Comparison of ENCODE assay signal across 29 cellular contexts in the genomic region with DNA sequence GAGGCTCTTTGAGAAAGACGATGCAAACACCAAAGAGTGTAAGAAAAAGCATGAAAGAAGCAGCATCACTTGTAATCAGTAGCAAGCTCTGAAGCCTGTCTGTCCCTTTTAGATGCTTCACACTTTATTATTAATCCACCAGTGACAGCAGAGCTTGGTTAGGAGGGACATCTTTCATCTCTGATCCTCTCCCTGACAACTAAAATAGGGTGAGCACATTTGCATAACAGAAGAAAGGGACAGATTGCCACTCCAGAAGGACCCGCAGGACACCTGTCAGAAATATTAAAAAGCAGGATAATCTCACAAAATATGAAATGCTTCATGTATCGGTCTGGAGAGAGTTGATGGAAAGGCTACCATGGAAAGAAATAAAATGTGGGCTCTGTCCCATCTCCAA.
"Had no signal": no experiment of that assay in that cellular context is flagged by ENCODE, and none has a peak within 500 bp of the region (broad histone marks: within the 10 kb centered on the region; RNA-seq: fewer than 3 reads in every experiment).

No MANE protein-coding gene starts in this region.

- FAIRE-seq: kidney had no signal

- H3K9me3 Mint-ChIP-seq: endodermal cell; memory B cell; mesothelial cell of epicardium; nephron; stimulated activated naive CD8-positive, alpha-beta T cell treated with anti-CD3 and anti-CD28 coated beads, Interleukin-15, amount 100 ng/mL, for 72 hours had no signal

- H3K27me3 ChIP-seq: heart left ventricle, hepatocyte, right atrium auricular region, thyroid gland had no signal

- H3K4me3 Mint-ChIP-seq: endodermal cell; memory B cell; mesothelial cell of epicardium; naive thymus-derived CD4-positive, alpha-beta T cell; nephron; stimulated activated naive CD8-positive, alpha-beta T cell treated with anti-CD3 and anti-CD28 coated beads, Interleukin-15, amount 100 ng/mL, for 72 hours had no signal

- H2AFZ ChIP-seq: hepatocyte had no signal

- H3K9me3 ChIP-seq: gastrocnemius medialis, heart left ventricle, prostate gland, right atrium auricular region, thyroid gland had no signal

- H3K4me2 ChIP-seq: hepatocyte, smooth muscle cell had no signal

- DNase-seq: cortex of kidney; effector CD4-positive, alpha-beta T cell; endodermal cell; foreskin fibroblast; gastrocnemius medialis; heart left ventricle; kidney; naive thymus-derived CD4-positive, alpha-beta T cell; nucleus accumbens; stimulated activated CD4-positive, alpha-beta T cell treated with anti-CD3 and anti-CD28 coated beads, Interleukin-12 subunit alpha, Interleukin-12 subunit beta, amount 100 ng/mL, for 4 hours; stimulated activated CD4-positive, alpha-beta T cell treated with anti-CD3 and anti-CD28 coated beads, Interleukin-1b, Interleukin-23, amount 100 ng/mL, for 48 hours; stimulated activated CD4-positive, alpha-beta T cell treated with anti-CD3 and anti-CD28 coated beads, Interleukin-4, amount 100 ng/mL, for 1 hour; stimulated activated CD8-positive, alpha-beta memory T cell treated with anti-CD3 and anti-CD28 coated beads, Interleukin-4, amount 100 ng/mL, for 48 hours; stimulated activated naive CD4-positive, alpha-beta T cell; stimulated activated naive CD8-positive, alpha-beta T cell treated with anti-CD3 and anti-CD28 coated beads, Interleukin-15, amount 100 ng/mL, for 72 hours; thyroid gland; trophoblast cell had no signal

- H3K79me2 ChIP-seq: hepatocyte had no signal

- H3K36me3 Mint-ChIP-seq: memory B cell; mesothelial cell of epicardium; naive thymus-derived CD4-positive, alpha-beta T cell had no signal

- H3K27ac Mint-ChIP-seq: endodermal cell; memory B cell; mesothelial cell of epicardium; naive thymus-derived CD4-positive, alpha-beta T cell; nephron had no signal

- H3K4me1 Mint-ChIP-seq: memory B cell; naive thymus-derived CD4-positive, alpha-beta T cell; stimulated activated naive CD8-positive, alpha-beta T cell treated with anti-CD3 and anti-CD28 coated beads, Interleukin-15, amount 100 ng/mL, for 72 hours had no signal

- ATAC-seq: esophagus mucosa; gastrocnemius medialis; heart left ventricle; left lobe of liver; naive thymus-derived CD4-positive, alpha-beta T cell; sciatic nerve; stimulated activated naive CD8-positive, alpha-beta T cell treated with anti-CD3 and anti-CD28 coated beads, Interleukin-15, amount 100 ng/mL, for 72 hours had no signal

- H3K4me3 ChIP-seq: gastrocnemius medialis, heart left ventricle, hepatocyte, lung, prostate gland, right atrium auricular region, smooth muscle cell, thyroid gland had no signal

- H3K27ac ChIP-seq: epithelial cell of prostate, gastrocnemius medialis, heart left ventricle, hepatocyte, prostate gland, right atrium auricular region, thyroid gland had no signal

- H3K36me3 ChIP-seq: gastrocnemius medialis, heart left ventricle, prostate gland, right atrium auricular region, thyroid gland had no signal
